ENCODE assay signal across 10 cellular contexts in the genomic region with DNA sequence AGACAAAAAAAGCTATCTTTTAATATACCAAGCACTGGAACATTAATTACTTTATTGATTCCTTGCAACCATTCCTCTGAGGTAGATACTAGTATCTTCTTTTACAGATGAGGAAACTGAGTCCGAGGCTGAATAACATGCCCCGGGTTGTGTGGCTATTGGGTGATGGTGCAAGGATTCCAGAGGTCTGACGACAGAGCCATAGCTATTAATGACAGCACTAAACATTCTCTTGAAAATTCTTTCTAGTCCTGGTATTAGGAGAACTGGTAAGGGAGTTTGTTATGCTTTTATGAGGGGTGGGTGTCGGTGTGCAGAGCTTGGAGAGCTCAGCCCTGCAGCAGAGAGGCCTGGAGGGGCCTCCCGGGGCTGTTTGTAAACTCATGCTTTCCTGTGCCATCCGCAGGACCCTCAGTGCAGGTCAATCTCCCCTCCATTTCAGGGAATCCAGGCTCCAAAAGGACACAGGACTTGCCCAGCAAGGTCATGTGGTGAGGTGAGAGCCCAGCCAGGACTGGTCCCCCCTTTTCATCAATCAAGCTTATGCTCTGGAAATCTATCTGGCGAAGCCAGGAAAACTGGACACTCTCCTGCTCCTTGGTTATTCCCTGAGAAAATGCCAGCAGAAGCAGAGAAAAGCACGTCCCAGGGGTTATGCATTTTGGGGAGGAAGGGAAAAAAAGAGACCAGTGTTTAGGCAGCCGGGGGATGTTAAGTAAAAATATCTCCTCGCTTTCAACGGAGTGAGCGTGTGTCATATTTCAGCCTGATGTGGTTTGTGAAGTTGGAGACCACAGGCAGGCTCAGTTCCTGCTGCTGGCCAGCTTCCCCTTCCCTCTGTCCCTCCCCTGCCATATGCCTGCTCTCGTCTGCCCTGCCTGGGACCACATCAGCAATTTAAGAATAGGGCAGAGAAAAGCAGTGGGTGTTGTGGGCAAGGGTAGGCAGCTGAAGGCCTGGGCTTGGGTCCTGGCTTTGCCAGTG. TPM values are rescaled to one million over a fixed set of nuclear protein-coding genes. Genes with fewer than 3 reads are reported as not detected.
DNase-seq lines count a peak whose midpoint lies in the region; ATAC-seq and TF ChIP-seq lines count a peak whose summit lies in the region.
"Had no signal": no experiment of that assay in that cellular context is flagged by ENCODE, and none has a peak within 500 bp of the region (broad histone marks: within the 10 kb centered on the region; RNA-seq: fewer than 3 reads in every experiment).

No MANE protein-coding gene starts in this region.

- DNase-seq in AG04450 (ENCODE audit: low read depth, low spot score) = no peak
- peak; percentile 95 for DNase-seq in NOMO-1 treated with DMSO at 0.1 percent for 48 hours (lab: John Stamatoyannopoulos, UW; ENCODE audit: unreplicated experiment)
- no peak for DNase-seq in esophagus muscularis mucosa (ENCODE audit: extremely low spot score)
- no peak for DNase-seq in NCI-H446 treated with DMSO at 0.1 percent for 48 hours (lab: John Stamatoyannopoulos, UW)
- DNase-seq in cortex of kidney (lab: John Stamatoyannopoulos, UW) = no peak
- no peak for DNase-seq in germinal center (ENCODE audit: low spot score)
- no peak for DNase-seq in activated CD4-positive, alpha-beta T cell treated with anti-CD3 and anti-CD28 coated beads for 36 hours
- DNase-seq: CD4-positive, CD25-positive, alpha-beta regulatory T cell; retina had no signal

- no peaks in the 10 kb centered on the region for H3K36me3 ChIP-seq in esophagus muscularis mucosa

- H3K9me3 ChIP-seq in AG04450 (ENCODE audit: control insufficient read depth, insufficient read depth, low read length) = peaks cover 4% of the 10 kb centered on the region; the same call in 1 of the 2 replicates
- no peaks in the 10 kb centered on the region for H3K9me3 ChIP-seq in esophagus muscularis mucosa

- H3K9me3 Mint-ChIP-seq in nephron = no peaks in the 10 kb centered on the region
- H3K9me3 Mint-ChIP-seq in activated CD4-positive, alpha-beta T cell treated with anti-CD3 and anti-CD28 coated beads for 36 hours (ENCODE audit: low read depth) = no peaks in the 10 kb centered on the region

- peak overlapping the region; percentile 3 to 89 (median 71) for H3K4me3 Mint-ChIP-seq in nephron
- H3K4me3 Mint-ChIP-seq in activated CD4-positive, alpha-beta T cell treated with anti-CD3 and anti-CD28 coated beads for 36 hours = no peak overlapping the region
- H3K4me3 Mint-ChIP-seq: CD4-positive, CD25-positive, alpha-beta regulatory T cell had no signal

- peaks cover 76% of the 10 kb centered on the region for H3K4me1 Mint-ChIP-seq in nephron
- peaks cover 14% of the 10 kb centered on the region for H3K4me1 Mint-ChIP-seq in activated CD4-positive, alpha-beta T cell treated with anti-CD3 and anti-CD28 coated beads for 36 hours

- 25% methylated on average over 13 of the region's 13 CpGs for WGBS in esophagus muscularis mucosa

- H3K36me3 Mint-ChIP-seq in nephron (ENCODE audit: low read depth) = no peaks in the 10 kb centered on the region
- H3K36me3 Mint-ChIP-seq in activated CD4-positive, alpha-beta T cell treated with anti-CD3 and anti-CD28 coated beads for 36 hours (ENCODE audit: low read depth) = no peaks in the 10 kb centered on the region
- H3K36me3 Mint-ChIP-seq: CD4-positive, CD25-positive, alpha-beta regulatory T cell had no signal

- no peaks in the 10 kb centered on the region for H3K27me3 ChIP-seq in AG04450 (ENCODE audit: control insufficient read depth, insufficient read depth, low read length)
- H3K27me3 ChIP-seq in esophagus muscularis mucosa = no peaks in the 10 kb centered on the region

- H3K27ac ChIP-seq in AG04450 (ENCODE audit: low read depth, low read length) (peak overlapping the region; percentile 80), esophagus muscularis mucosa (replicated peaks in 1 of 4) (peak overlapping the region; percentile 94 to 99 (median 96))

- TF ChIP-seq POLR2A in esophagus muscularis mucosa (IDR thresholded peaks at IDR 0.05; ENCODE audit: low read depth) = no peak

- H3K4me3 ChIP-seq in AG04450 (ENCODE audit: low read depth, low read length) = peak overlapping the region; percentile 47
- peak overlapping the region; percentile 79 to 94 (median 88) for H3K4me3 ChIP-seq in esophagus muscularis mucosa

- no peak for TF ChIP-seq EP300 in esophagus muscularis mucosa (IDR thresholded peaks at IDR 0.05)

- ATAC-seq in activated CD4-positive, alpha-beta T cell treated with anti-CD3 and anti-CD28 coated beads for 36 hours = no peak

- no peaks in the 10 kb centered on the region for H3K27me3 Mint-ChIP-seq in nephron (ENCODE audit: low read depth)
- H3K27me3 Mint-ChIP-seq in activated CD4-positive, alpha-beta T cell treated with anti-CD3 and anti-CD28 coated beads for 36 hours = peaks cover 15% of the 10 kb centered on the region

- CTCF ChIA-PET in AG04450 (lab: Charles Lee) = interaction anchor here (0.6 to 1.5 kb wide), 7 partner anchors 9 to 73 kb away, joined by 3 to 5 read pairs (median 3); no protein-coding TSS in a partner anchor
- CTCF ChIA-PET in activated CD4-positive, alpha-beta T cell treated with anti-CD3 and anti-CD28 coated beads for 36 hours (lab: Charles Lee) = interaction anchor here (0.6 to 2.2 kb wide), 6 partner anchors 9 to 146 kb away, joined by 3 to 8 read pairs (median 3); no protein-coding TSS in a partner anchor

- peaks cover 76 to 95% (median 90%) of the 10 kb centered on the region in 4 donors for H3K4me1 ChIP-seq in esophagus muscularis mucosa

- intact Hi-C loops in esophagus muscularis mucosa (cut with DNase I) = no loop called here
- intact Hi-C loops in activated CD4-positive, alpha-beta T cell treated with anti-CD3 and anti-CD28 coated beads for 36 hours (cut with DNase I, micrococcal nuclease) = no loop called here

- H3K27ac Mint-ChIP-seq in nephron = peak overlapping the region; percentile 93 to 96 (median 95)
- H3K27ac Mint-ChIP-seq in activated CD4-positive, alpha-beta T cell treated with anti-CD3 and anti-CD28 coated beads for 36 hours = no peak overlapping the region

- POLR2A ChIA-PET in AG04450 (lab: Yijun Ruan, JAX) = interaction anchor here (1.1 kb wide), 1 partner anchor 46 kb away, joined by 3 read pairs; no protein-coding TSS in a partner anchor
- POLR2A ChIA-PET in activated CD4-positive, alpha-beta T cell treated with anti-CD3 and anti-CD28 coated beads for 36 hours (lab: Charles Lee) = no interaction called here

- TF ChIP-seq CTCF in AG04450 (IDR thresholded peaks at IDR 0.05; ENCODE audit: low read depth, low read length) (no peak), esophagus muscularis mucosa (IDR thresholded peaks at IDR 0.05) (no peak), nephron (IDR thresholded peaks at IDR 0.05; ENCODE audit: unreplicated experiment in 3 of 3) (no peak)

RNA-seq across cellular contexts. Expression of a gene that starts 3.7 kb away (rescaled TPM):
- polyA plus RNA-seq in AG04450 (2011; rRNA removed) = 421 and 565 TPM in 2 replicates
- 513 and 805 TPM in 2 replicates for polyA minus RNA-seq in AG04450 (2011; rRNA and poly(A)+ RNA removed)
- total RNA-seq in esophagus muscularis mucosa = 1,000 to 10,000 TPM; 2,509 to 3,811 (median 3,170) TPM
- total RNA-seq in activated CD4-positive, alpha-beta T cell treated with anti-CD3 and anti-CD28 coated beads for 36 hours = 1 to 10 TPM; 1.7 to 1.9 TPM

Comparison
In these comparisons a context has a peak if more than half of its experiments do, and no peak if none do; other contexts are left out.
1. RNA of a gene that starts 3.7 kb away (total RNA-seq): 2,509 to 3,811 TPM in esophagus muscularis mucosa; 1.7 to 1.9 TPM in activated CD4-positive, alpha-beta T cell treated with anti-CD3 and anti-CD28 coated beads for 36 hours; every median in the first group is over 100 times any median in the second.